In the genomic region with DNA sequence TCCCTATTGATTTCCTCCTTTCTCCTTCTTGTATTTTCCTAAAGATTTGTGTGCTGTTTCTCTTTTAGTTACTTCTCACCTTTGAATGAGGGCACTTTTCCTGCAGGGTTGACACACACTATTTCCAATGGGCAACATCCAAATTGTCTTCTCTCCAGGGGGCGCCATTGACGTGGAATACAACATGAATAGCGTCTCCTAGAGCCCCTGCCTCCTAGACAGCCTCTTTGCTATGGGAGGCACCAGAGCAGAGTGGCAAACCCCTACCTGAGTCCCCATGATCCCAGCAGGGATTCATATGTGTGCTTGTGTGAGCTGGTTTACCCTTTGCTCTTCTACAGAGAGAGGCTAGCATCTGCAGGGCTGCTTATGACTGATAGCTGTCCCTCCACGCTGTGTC, we compare ENCODE assay signal across 8 cellular contexts.
A peak's percentile ranks its signal among the peaks of the same experiment; 100 is the strongest.
DNase-seq lines count a peak whose midpoint lies in the region; ATAC-seq and TF ChIP-seq lines count a peak whose summit lies in the region.

No MANE protein-coding gene starts in this region.

- WGBS in hepatocyte (ENCODE audit: low lambda C conversion rate, missing lambda C conversion rate): 24% methylated on average over 4 of the region's 4 CpGs
- 24 to 28% (median 27%) methylated on average over 4 of the region's 4 CpGs for WGBS in spleen, 5 donors

- no TSS peak for BruUV-seq in Caco-2 (replicated peaks; lab: Mats Ljungman, UMichigan)

- in situ Hi-C loops in KBM-7 (cut with MboI; ENCODE audit: low pct_unique_long_range_greater_than_20kb, low sequenced_read_pairs): loop anchor here (25.0 kb wide), 1 partner anchor 416 kb away; no protein-coding TSS in a partner anchor

- H3K36me3 Mint-ChIP-seq in Caco-2 (ENCODE audit: insufficient read depth, unreplicated experiment): peaks cover 6% of the 10 kb centered on the region

- no peak overlapping the region for H3K27ac Mint-ChIP-seq in Caco-2 (ENCODE audit: unreplicated experiment)

- H3K9me3 ChIP-seq in Caco-2: no peaks in the 10 kb centered on the region
- no peaks in the 10 kb centered on the region for H3K9me3 ChIP-seq in hepatocyte (ENCODE audit: low read depth)
- H3K9me3 ChIP-seq in spleen: peaks cover 0 to 6% (median 0%) of the 10 kb centered on the region in 8 donors

- no peak for TF ChIP-seq POLR2A in spleen (IDR thresholded peaks at IDR 0.05)

- H3K27me3 Mint-ChIP-seq in Caco-2 (ENCODE audit: insufficient read depth, unreplicated experiment): no peaks in the 10 kb centered on the region

- H3K27me3 ChIP-seq in Caco-2 (replicated peaks; ENCODE audit: control insufficient read depth, insufficient read depth, low read length): no peaks in the 10 kb centered on the region
- H3K27me3 ChIP-seq in hepatocyte: no peaks in the 10 kb centered on the region
- H3K27me3 ChIP-seq in spleen (replicated peaks in 1 of 7): no peaks in the 10 kb centered on the region

- peak; percentile 58 to 60 for TF ChIP-seq CTCF in Caco-2 (IDR thresholded peaks at IDR 0.05; ENCODE audit: insufficient read depth in 1 of 2, low read depth in 1 of 2, low read length in 1 of 2, severe bottlenecking in 1 of 2, unreplicated experiment in 1 of 2)
- TF ChIP-seq CTCF in hepatocyte (IDR thresholded peaks at IDR 0.05; ENCODE audit: poor library complexity): peak; percentile 57
- TF ChIP-seq CTCF in spleen (IDR thresholded peaks at IDR 0.05 in 8 of 11, conservative IDR thresholded peaks at IDR 0.05 in 3 of 11): peak in 9 of 11 experiments; percentile 22 to 58 (median 55)

- H3K4me2 ChIP-seq in hepatocyte: no peak overlapping the region

- POLR2A ChIA-PET in Caco-2 (lab: Charles Lee): no interaction called here

- intact Hi-C loops in Caco-2 (cut with micrococcal nuclease; ENCODE audit: unreplicated experiment) (loop anchor here (1.0 to 10.0 kb wide), 4 partner anchors 70 to 406 kb away; partner anchors contain the start of gene NCOA1), spleen (cut with DNase I; ENCODE audit: low total_unique reads) (no loop called here)

- no peaks in the 10 kb centered on the region for H3K9me2 ChIP-seq in hepatocyte (replicated peaks; ENCODE audit: insufficient read depth)

- H2AFZ ChIP-seq in hepatocyte: no peak overlapping the region

- no peaks in the 10 kb centered on the region for H3K79me2 ChIP-seq in hepatocyte

- H3K4me3 Mint-ChIP-seq in Caco-2 (ENCODE audit: unreplicated experiment): no peak overlapping the region

- ATAC-seq in GM21447 (IDR thresholded peaks at IDR 0.05; ENCODE audit: unreplicated experiment): no peak
- ATAC-seq in GM18870 (IDR thresholded peaks at IDR 0.05; ENCODE audit: unreplicated experiment): no peak

- H4K20me1 ChIP-seq in hepatocyte (ENCODE audit: insufficient read depth, poor library complexity, severe bottlenecking): no peaks in the 10 kb centered on the region

- H3K27ac ChIP-seq in hepatocyte: no peak overlapping the region
- H3K27ac ChIP-seq in spleen: no peak overlapping the region

- peak; percentile 78 to 82 for DNase-seq in Caco-2
- peak; percentile 79 for DNase-seq in KBM-7
- DNase-seq in SW480 (ENCODE audit: low spot score): peak; percentile 70
- DNase-seq in amniotic epithelial cell (ENCODE audit: low read depth): peak; percentile 51
- peak; percentile 73 for DNase-seq in hepatocyte (ENCODE audit: low spot score)
- DNase-seq in spleen: no peak

- H3K4me3 ChIP-seq in Caco-2 (ENCODE audit: low read depth, low read length): no peak overlapping the region
- H3K4me3 ChIP-seq in hepatocyte: no peak overlapping the region
- no peak overlapping the region for H3K4me3 ChIP-seq in spleen

- CTCF ChIA-PET in Caco-2 (lab: Charles Lee): interaction anchor here (1.0 to 1.4 kb wide), 3 partner anchors 11 to 371 kb away, joined by 3 to 6 read pairs (median 3); partner anchors contain the start of genes CENPO, NCOA1 and PTRHD1

- peaks cover 9% of the 10 kb centered on the region for H3K4me1 Mint-ChIP-seq in Caco-2 (ENCODE audit: low read depth, unreplicated experiment)

- H3K4me1 ChIP-seq in Caco-2: peaks cover 13% of the 10 kb centered on the region
- H3K4me1 ChIP-seq in hepatocyte (ENCODE audit: insufficient read depth): no peaks in the 10 kb centered on the region
- no peaks in the 10 kb centered on the region for H3K4me1 ChIP-seq in spleen

- no peaks in the 10 kb centered on the region for H3K9me3 Mint-ChIP-seq in Caco-2 (ENCODE audit: unreplicated experiment)

- H3K36me3 ChIP-seq in Caco-2 (ENCODE audit: control insufficient read depth, insufficient read depth, low read length) (no peaks in the 10 kb centered on the region), hepatocyte (replicated peaks; ENCODE audit: insufficient read depth, low read depth) (no peaks in the 10 kb centered on the region), spleen (no peaks in the 10 kb centered on the region)
